In the genomic region with DNA sequence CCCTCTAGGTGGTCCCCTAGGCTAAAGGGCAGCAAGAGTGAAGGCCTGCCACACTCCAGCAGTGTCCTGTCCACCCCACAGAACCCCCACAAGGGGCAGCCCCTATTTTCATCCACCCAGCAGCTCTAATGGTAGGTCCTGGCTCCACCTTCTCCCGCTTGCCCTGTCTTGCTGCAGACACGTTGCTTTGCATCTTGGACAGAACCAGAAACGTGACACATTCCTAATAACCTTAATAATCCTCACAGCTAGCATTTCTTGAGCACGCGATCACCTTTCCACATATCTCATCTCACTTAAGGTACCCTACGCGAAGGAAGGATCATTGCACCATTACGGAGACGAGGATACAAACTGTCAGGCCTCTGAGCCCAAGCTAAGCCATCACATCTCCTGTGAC, we compare ENCODE assay signal across 28 cellular contexts.
"Had no signal": no experiment of that assay in that cellular context is flagged by ENCODE, and none has a peak within 500 bp of the region (broad histone marks: within the 10 kb centered on the region; RNA-seq: fewer than 3 reads in every experiment).

No MANE protein-coding gene starts in this region.

- H3K9me3 Mint-ChIP-seq: activated CD4-positive, alpha-beta memory T cell treated with anti-CD3 and anti-CD28 coated beads, Interleukin-2, amount 10 ng/mL, durations not matched to agents 7 days and 5 days; activated CD4-positive, alpha-beta T cell treated with anti-CD3 and anti-CD28 coated beads, Interleukin-2, amount 10 ng/mL, durations not matched to agents 7 days and 5 days; activated naive CD4-positive, alpha-beta T cell treated with anti-CD3 and anti-CD28 coated beads, Interleukin-2, amount 10 ng/mL, durations not matched to agents 7 days and 5 days; activated naive CD4-positive, alpha-beta T cell treated with anti-CD3 and anti-CD28 coated beads, Interleukin-2, amount 50 U/mL, for 72 hours; activated T-cell treated with anti-CD3 and anti-CD28 coated beads, Interleukin-2, amount 50 U/mL, for 24 hours; central memory CD8-positive, alpha-beta T cell; dendritic cell treated with granulocyte-macrophage colony-stimulating factor and Interleukin-4, amounts not matched to agents 40 ng/mL and 50 ng/mL, for 4 days had no signal

- ATAC-seq: activated naive CD4-positive, alpha-beta T cell treated with anti-CD3 and anti-CD28 coated beads, Interleukin-2, amount 50 U/mL, for 72 hours; activated T-cell treated with anti-CD3 and anti-CD28 coated beads, Interleukin-2, amount 50 U/mL, for 72 hours had no signal

- H3K4me3 Mint-ChIP-seq: activated CD4-positive, alpha-beta memory T cell treated with anti-CD3 and anti-CD28 coated beads, Interleukin-2, amount 10 ng/mL, durations not matched to agents 7 days and 5 days; activated CD4-positive, alpha-beta T cell treated with anti-CD3 and anti-CD28 coated beads, Interleukin-2, amount 10 ng/mL, durations not matched to agents 7 days and 5 days; activated naive CD4-positive, alpha-beta T cell treated with anti-CD3 and anti-CD28 coated beads, Interleukin-2, amount 10 ng/mL, durations not matched to agents 7 days and 5 days; activated naive CD8-positive, alpha-beta T cell treated with anti-CD3 and anti-CD28 coated beads, Interleukin-2, amount 10 ng/mL, durations not matched to agents 7 days and 5 days; activated T-cell treated with anti-CD3 and anti-CD28 coated beads, Interleukin-2, amount 50 U/mL, for 24 hours; activated T-cell treated with anti-CD3 and anti-CD28 coated beads, Interleukin-2, amount 50 U/mL, for 72 hours; brain; central memory CD8-positive, alpha-beta T cell; dendritic cell treated with granulocyte-macrophage colony-stimulating factor and Interleukin-4, amounts not matched to agents 40 ng/mL and 50 ng/mL, for 4 days; endodermal cell had no signal

- H3K4me1 Mint-ChIP-seq: activated CD4-positive, alpha-beta memory T cell treated with anti-CD3 and anti-CD28 coated beads, Interleukin-2, amount 10 ng/mL, durations not matched to agents 7 days and 5 days; activated CD4-positive, alpha-beta T cell treated with anti-CD3 and anti-CD28 coated beads, Interleukin-2, amount 10 ng/mL, durations not matched to agents 7 days and 5 days; activated naive CD4-positive, alpha-beta T cell treated with anti-CD3 and anti-CD28 coated beads, Interleukin-2, amount 10 ng/mL, durations not matched to agents 7 days and 5 days; activated naive CD8-positive, alpha-beta T cell treated with anti-CD3 and anti-CD28 coated beads, Interleukin-2, amount 10 ng/mL, durations not matched to agents 7 days and 5 days; central memory CD8-positive, alpha-beta T cell had no signal

- H3K4me3 ChIP-seq: ascending aorta, breast epithelium, coronary artery, dorsolateral prefrontal cortex, esophagus squamous epithelium had no signal

- H3K4me1 ChIP-seq: ascending aorta, breast epithelium had no signal

- H3K27ac ChIP-seq: ascending aorta, breast epithelium, coronary artery, dorsolateral prefrontal cortex had no signal

- H3K27ac Mint-ChIP-seq: activated CD4-positive, alpha-beta memory T cell treated with anti-CD3 and anti-CD28 coated beads, Interleukin-2, amount 10 ng/mL, durations not matched to agents 7 days and 5 days; activated CD4-positive, alpha-beta T cell treated with anti-CD3 and anti-CD28 coated beads, Interleukin-2, amount 10 ng/mL, durations not matched to agents 7 days and 5 days; activated naive CD4-positive, alpha-beta T cell treated with anti-CD3 and anti-CD28 coated beads, Interleukin-2, amount 10 ng/mL, durations not matched to agents 7 days and 5 days; activated naive CD4-positive, alpha-beta T cell treated with anti-CD3 and anti-CD28 coated beads, Interleukin-2, amount 50 U/mL, for 72 hours; activated naive CD8-positive, alpha-beta T cell treated with anti-CD3 and anti-CD28 coated beads, Interleukin-2, amount 10 ng/mL, durations not matched to agents 7 days and 5 days; activated T-cell treated with anti-CD3 and anti-CD28 coated beads, Interleukin-2, amount 50 U/mL, for 24 hours; activated T-cell treated with anti-CD3 and anti-CD28 coated beads, Interleukin-2, amount 50 U/mL, for 72 hours; brain; dendritic cell treated with granulocyte-macrophage colony-stimulating factor and Interleukin-4, amounts not matched to agents 40 ng/mL and 50 ng/mL, for 4 days; endodermal cell had no signal

- H3K36me3 Mint-ChIP-seq: activated naive CD4-positive, alpha-beta T cell treated with anti-CD3 and anti-CD28 coated beads, Interleukin-2, amount 10 ng/mL, durations not matched to agents 7 days and 5 days; activated naive CD4-positive, alpha-beta T cell treated with anti-CD3 and anti-CD28 coated beads, Interleukin-2, amount 50 U/mL, for 72 hours; activated naive CD8-positive, alpha-beta T cell treated with anti-CD3 and anti-CD28 coated beads, Interleukin-2, amount 10 ng/mL, durations not matched to agents 7 days and 5 days; brain had no signal

- H3K27me3 ChIP-seq: ascending aorta, breast epithelium, dorsolateral prefrontal cortex, esophagus squamous epithelium had no signal

- H3K36me3 ChIP-seq: ascending aorta, breast epithelium, esophagus squamous epithelium had no signal

- DNase-seq: activated CD4-positive, alpha-beta memory T cell treated with anti-CD3 and anti-CD28 coated beads, Interleukin-2, amount 10 ng/mL, durations not matched to agents 7 days and 5 days; activated CD4-positive, alpha-beta T cell treated with anti-CD3 and anti-CD28 coated beads for 4 hours; activated CD4-positive, alpha-beta T cell treated with anti-CD3 and anti-CD28 coated beads, Interleukin-2, amount 10 ng/mL, durations not matched to agents 7 days and 5 days; activated CD4-positive, alpha-beta T cell treated with anti-CD3 and anti-CD28 coated beads, Interleukin-2, amount 50 U/mL, for 4 hours; activated CD4-positive, CD25-positive, alpha-beta regulatory T cell; activated CD4-positive, CD25-positive, alpha-beta regulatory T cell treated with anti-CD3 and anti-CD28 coated beads, Interleukin-2, amount 50 U/mL, for 72 hours; activated CD8-positive, alpha-beta memory T cell treated with anti-CD3 and anti-CD28 coated beads, Interleukin-2, amount 50 U/mL, for 48 hours; activated gamma-delta T cell; activated naive CD4-positive, alpha-beta T cell; activated naive CD4-positive, alpha-beta T cell treated with anti-CD3 and anti-CD28 coated beads, Interleukin-2, amount 10 ng/mL, durations not matched to agents 7 days and 5 days; activated naive CD8-positive, alpha-beta T cell treated with anti-CD3 and anti-CD28 coated beads, Interleukin-2, amount 10 ng/mL, durations not matched to agents 7 days and 5 days; activated T-cell treated with anti-CD3 and anti-CD28 coated beads for 4 hours; activated T-cell treated with anti-CD3 and anti-CD28 coated beads, Interleukin-2, amount 50 U/mL, for 24 hours; activated T-cell treated with anti-CD3 and anti-CD28 coated beads, Interleukin-2, amount 50 U/mL, for 72 hours; dorsolateral prefrontal cortex; effector memory CD4-positive, alpha-beta T cell; endodermal cell; erythroblast; esophagus squamous epithelium; T-helper 2 cell had no signal

- FAIRE-seq: frontal cortex had no signal

- H3K9me3 ChIP-seq: ascending aorta, breast epithelium, esophagus squamous epithelium had no signal
